ENCODE assay signal across 8 cellular contexts in the genomic region with DNA sequence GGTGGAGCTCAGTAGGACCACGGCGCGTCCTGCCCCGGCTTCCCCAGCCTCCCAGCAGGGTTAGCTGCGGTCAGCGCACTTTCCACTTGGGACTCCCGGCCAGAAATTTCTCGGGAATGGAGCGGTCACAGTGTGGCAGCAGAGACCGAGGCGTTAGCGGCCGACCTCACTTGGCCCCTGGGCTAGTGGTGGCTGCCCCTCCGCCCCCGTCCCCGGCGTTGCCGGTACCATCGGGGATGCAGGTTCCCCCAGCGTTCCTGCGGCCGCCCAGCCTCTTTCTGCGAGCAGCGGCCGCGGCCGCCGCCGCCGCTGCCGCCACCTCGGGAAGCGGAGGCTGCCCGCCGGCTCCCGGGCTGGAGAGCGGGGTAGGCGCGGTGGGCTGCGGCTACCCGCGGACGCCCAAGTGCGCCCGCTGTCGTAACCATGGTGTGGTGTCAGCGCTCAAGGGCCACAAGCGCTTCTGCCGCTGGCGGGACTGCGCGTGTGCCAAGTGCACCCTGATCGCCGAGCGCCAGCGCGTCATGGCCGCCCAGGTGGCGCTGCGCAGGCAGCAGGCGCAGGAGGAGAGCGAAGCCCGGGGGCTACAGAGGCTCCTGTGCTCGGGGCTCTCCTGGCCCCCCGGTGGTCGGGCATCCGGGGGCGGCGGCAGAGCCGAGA. TPM values are rescaled to one million over a fixed set of nuclear protein-coding genes. Genes with fewer than 3 reads are reported as not detected.
DNase-seq lines count a peak whose midpoint lies in the region; ATAC-seq and TF ChIP-seq lines count a peak whose summit lies in the region.

No MANE protein-coding gene starts in this region.

- WGBS in IMR-90 (ENCODE audit: extremely low coverage in 2 of 2, insufficient read length in 1 of 2), 2 experiments, result 2% methylated on average over 42 of the region's 70 CpGs; no CpG with 5 or more reads in 1 of the 2 experiments

- H3K18ac ChIP-seq in IMR-90 (ENCODE audit: low read depth, low read length), result no peak overlapping the region

- H4K8ac ChIP-seq in IMR-90 (ENCODE audit: low read depth in 2 of 2, low read length in 2 of 2), result no peak overlapping the region

- peaks cover 12% of the 10 kb centered on the region for H3K27me3 ChIP-seq in IMR-90 (ENCODE audit: control insufficient read depth, insufficient read depth, low read length)

- no peak overlapping the region for H2AK5ac ChIP-seq in IMR-90 (ENCODE audit: low read depth, low read length)

- TF ChIP-seq CTCF in C4-2B (conservative IDR thresholded peaks at IDR 0.05) (peak; percentile 59), IMR-90 (conservative IDR thresholded peaks at IDR 0.05; ENCODE audit: low read depth, low read length) (0 out of 2 replicates have a peak, but pooled peaks have one; percentile 8)

- no peak overlapping the region for H2BK5ac ChIP-seq in IMR-90 (ENCODE audit: low read depth, low read length, poor library complexity, severe bottlenecking)

- peak; percentile 87 for ATAC-seq in GM19452 (IDR thresholded peaks at IDR 0.05; ENCODE audit: unreplicated experiment)
- peak; percentile 75 for ATAC-seq in IMR-90 (ENCODE audit: low read depth)
- peak; percentile 85 for ATAC-seq in left lobe of liver

- no peaks in the 10 kb centered on the region for H4K20me1 ChIP-seq in IMR-90 (ENCODE audit: insufficient read depth, low read length)

- H2AK9ac ChIP-seq in IMR-90 (replicated peaks; ENCODE audit: low read depth, low read length, poor library complexity), result peak overlapping the region; percentile 28

- H3K56ac ChIP-seq in IMR-90 (ENCODE audit: extremely low read depth, insufficient read depth, low read length), result no peak overlapping the region

- H3K4ac ChIP-seq in IMR-90 (ENCODE audit: low read depth, low read length), result no peak overlapping the region

- TF ChIP-seq POLR2A in IMR-90 (IDR thresholded peaks at IDR 0.05; ENCODE audit: low read depth, low read length), result no peak

- dilution Hi-C loops in IMR-90 (cut with HindIII; ENCODE audit: low sequenced_read_pairs, unreplicated experiment), result no loop called here

- POLR2A ChIA-PET in IMR-90 (lab: Charles Lee; ENCODE audit: unreplicated experiment), result no interaction called here

- CTCF ChIA-PET in IMR-90 (lab: Yijun Ruan, JAX), result interaction anchor here (0.6 to 1.1 kb wide), 2 partner anchors 40 to 368 kb away, joined by 3 read pairs; no protein-coding TSS in a partner anchor

- peak overlapping the region; percentile 90 for H2AFZ ChIP-seq in IMR-90 (replicated peaks; ENCODE audit: low read length, poor library complexity)

- H3K36me3 ChIP-seq in IMR-90 (ENCODE audit: control insufficient read depth, insufficient read depth, low read length), result no peaks in the 10 kb centered on the region

- no peak overlapping the region for H3K9ac ChIP-seq in IMR-90 (ENCODE audit: low read depth, low read length)

- no peak overlapping the region for H4K91ac ChIP-seq in IMR-90 (ENCODE audit: insufficient read depth, low read depth, low read length)

- H3K14ac ChIP-seq in IMR-90 (replicated peaks; ENCODE audit: low read depth, low read length), result no peak overlapping the region

- no peaks in the 10 kb centered on the region for H3K9me1 ChIP-seq in IMR-90 (ENCODE audit: insufficient read depth, low read length)

- no peak overlapping the region for H2BK20ac ChIP-seq in IMR-90 (ENCODE audit: low read depth, low read length)

- no peaks in the 10 kb centered on the region for H3K9me3 ChIP-seq in IMR-90 (ENCODE audit: control insufficient read depth, insufficient read depth, low read length)

- no peaks in the 10 kb centered on the region for H3K4me1 ChIP-seq in IMR-90 (ENCODE audit: control insufficient read depth, insufficient read depth, low read length)

- no peak overlapping the region for H3K27ac ChIP-seq in C4-2B
- H3K27ac ChIP-seq in IMR-90 (ENCODE audit: insufficient read depth, low read length), result no peak overlapping the region

- no peak for TF ChIP-seq RAD21 in IMR-90 (IDR thresholded peaks at IDR 0.05; ENCODE audit: low read length)

- H2BK120ac ChIP-seq in IMR-90 (ENCODE audit: low read depth, low read length), result no peak overlapping the region

- H3K23ac ChIP-seq in IMR-90 (ENCODE audit: low read depth, low read length), result no peak overlapping the region

- no peak overlapping the region for H4K5ac ChIP-seq in IMR-90 (ENCODE audit: low read depth, low read length)

- H3K4me2 ChIP-seq in IMR-90 (ENCODE audit: low read depth, low read length), result peak overlapping the region; percentile 94

- peak; percentile 20 for DNase-seq in IMR-90
- peak; percentile 28 for DNase-seq in SKM-1 (lab: John Stamatoyannopoulos, UW; ENCODE audit: unreplicated experiment)
- DNase-seq in dedifferentiated amniotic fluid mesenchymal stem cell (ENCODE audit: extremely low spot score), result peak; percentile 16
- peak; percentile 89 for DNase-seq in left lobe of liver (ENCODE audit: low spot score)
- DNase-seq in stimulated activated CD4-positive, alpha-beta T cell treated with anti-CD3 and anti-CD28 coated beads, Interleukin-2, amount 100 ng/mL, for 24 hours, result peak; percentile 28 to 60
- no peak for DNase-seq in cortex of kidney (lab: John Stamatoyannopoulos, UW)

- no peaks in the 10 kb centered on the region for H3K79me1 ChIP-seq in IMR-90 (ENCODE audit: low read depth in 1 of 2, low read length in 2 of 2)

- intact Hi-C loops in IMR-90 (cut with micrococcal nuclease), result loop anchor here (5.0 kb wide), 1 partner anchor 440 kb away; a partner anchor contains a TSS

- in situ Hi-C loops in IMR-90 (cut with MboI; ENCODE audit: low sequenced_read_pairs), result loop anchor here (5.0 kb wide), 1 partner anchor 635 kb away; no protein-coding TSS in a partner anchor

- H2BK15ac ChIP-seq in IMR-90 (ENCODE audit: low read depth, low read length), result no peak overlapping the region

- peak overlapping the region; percentile 69 for H3K4me3 ChIP-seq in IMR-90 (ENCODE audit: insufficient read depth, low read depth, low read length)

- BruUV-seq in IMR-90 (replicated peaks; lab: Mats Ljungman, UMichigan), result no TSS peak

TF ChIP-seq in IMR-90, 13 proteins besides CTCF, POLR2A, EP300 and RAD21:
- TF ChIP-seq RFX5 (IDR thresholded peaks at IDR 0.05; ENCODE audit: low read depth, low read length) (no peak), SMC3 (IDR thresholded peaks at IDR 0.05; ENCODE audit: low read depth, low read length) (no peak), MXI1 (IDR thresholded peaks at IDR 0.05; ENCODE audit: borderline replicate concordance, low read depth, low read length) (no peak), CHD1 (IDR thresholded peaks at IDR 0.05; ENCODE audit: low read depth, low read length) (no peak), BHLHE40 (IDR thresholded peaks at IDR 0.05; ENCODE audit: low read depth, low read length) (no peak), NFE2L2 (IDR thresholded peaks at IDR 0.05; ENCODE audit: low read depth, low read length) (no peak), CEBPB (IDR thresholded peaks at IDR 0.05; ENCODE audit: low read depth, low read length) (no peak), MAFK (IDR thresholded peaks at IDR 0.05; ENCODE audit: low read depth, low read length) (no peak), FOS (IDR thresholded peaks at IDR 0.05; ENCODE audit: low read depth, low read length) (no peak), MAZ (IDR thresholded peaks at IDR 0.05; ENCODE audit: borderline replicate concordance, low read depth, low read length) (no peak), RCOR1 (IDR thresholded peaks at IDR 0.05; ENCODE audit: insufficient replicate concordance, low read length) (no peak)
- TF ChIP-seq, protein P1, sequence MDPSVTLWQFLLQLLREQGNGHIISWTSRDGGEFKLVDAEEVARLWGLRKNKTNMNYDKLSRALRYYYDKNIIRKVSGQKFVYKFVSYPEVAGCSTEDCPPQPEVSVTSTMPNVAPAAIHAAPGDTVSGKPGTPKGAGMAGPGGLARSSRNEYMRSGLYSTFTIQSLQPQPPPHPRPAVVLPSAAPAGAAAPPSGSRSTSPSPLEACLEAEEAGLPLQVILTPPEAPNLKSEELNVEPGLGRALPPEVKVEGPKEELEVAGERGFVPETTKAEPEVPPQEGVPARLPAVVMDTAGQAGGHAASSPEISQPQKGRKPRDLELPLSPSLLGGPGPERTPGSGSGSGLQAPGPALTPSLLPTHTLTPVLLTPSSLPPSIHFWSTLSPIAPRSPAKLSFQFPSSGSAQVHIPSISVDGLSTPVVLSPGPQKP (IDR thresholded peaks at IDR 0.05; ENCODE audit: borderline replicate concordance, low read depth, low read length), result no peak
- TF ChIP-seq, protein P2, sequence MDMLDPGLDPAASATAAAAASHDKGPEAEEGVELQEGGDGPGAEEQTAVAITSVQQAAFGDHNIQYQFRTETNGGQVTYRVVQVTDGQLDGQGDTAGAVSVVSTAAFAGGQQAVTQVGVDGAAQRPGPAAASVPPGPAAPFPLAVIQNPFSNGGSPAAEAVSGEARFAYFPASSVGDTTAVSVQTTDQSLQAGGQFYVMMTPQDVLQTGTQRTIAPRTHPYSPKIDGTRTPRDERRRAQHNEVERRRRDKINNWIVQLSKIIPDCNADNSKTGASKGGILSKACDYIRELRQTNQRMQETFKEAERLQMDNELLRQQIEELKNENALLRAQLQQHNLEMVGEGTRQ (IDR thresholded peaks at IDR 0.05; ENCODE audit: low read depth, low read length), result no peak

RNA-seq across cellular contexts. Expression of a gene that starts 0.5 kb away (rescaled TPM):
- under 0.01 TPM in 2 replicates for total RNA-seq in IMR-90 (2012; rRNA removed)
- polyA plus RNA-seq in IMR-90 (2012; rRNA removed), result 0.02 TPM in 1 of 2 replicates, not detected in the other
- polyA plus RNA-seq in IMR-90 (2012; cell fraction: cytosol; rRNA removed), result 0.01 TPM in 1 of 2 replicates, not detected in the other
- 0.03 and 0.14 TPM in 2 replicates for polyA plus RNA-seq in IMR-90 (2012; cell fraction: nucleus; rRNA removed; ENCODE audit: low replicate concordance)
- total RNA-seq in left lobe of liver, result 6.9 TPM
